Comparison of ENCODE assay signal across 8 cellular contexts in the genomic region with DNA sequence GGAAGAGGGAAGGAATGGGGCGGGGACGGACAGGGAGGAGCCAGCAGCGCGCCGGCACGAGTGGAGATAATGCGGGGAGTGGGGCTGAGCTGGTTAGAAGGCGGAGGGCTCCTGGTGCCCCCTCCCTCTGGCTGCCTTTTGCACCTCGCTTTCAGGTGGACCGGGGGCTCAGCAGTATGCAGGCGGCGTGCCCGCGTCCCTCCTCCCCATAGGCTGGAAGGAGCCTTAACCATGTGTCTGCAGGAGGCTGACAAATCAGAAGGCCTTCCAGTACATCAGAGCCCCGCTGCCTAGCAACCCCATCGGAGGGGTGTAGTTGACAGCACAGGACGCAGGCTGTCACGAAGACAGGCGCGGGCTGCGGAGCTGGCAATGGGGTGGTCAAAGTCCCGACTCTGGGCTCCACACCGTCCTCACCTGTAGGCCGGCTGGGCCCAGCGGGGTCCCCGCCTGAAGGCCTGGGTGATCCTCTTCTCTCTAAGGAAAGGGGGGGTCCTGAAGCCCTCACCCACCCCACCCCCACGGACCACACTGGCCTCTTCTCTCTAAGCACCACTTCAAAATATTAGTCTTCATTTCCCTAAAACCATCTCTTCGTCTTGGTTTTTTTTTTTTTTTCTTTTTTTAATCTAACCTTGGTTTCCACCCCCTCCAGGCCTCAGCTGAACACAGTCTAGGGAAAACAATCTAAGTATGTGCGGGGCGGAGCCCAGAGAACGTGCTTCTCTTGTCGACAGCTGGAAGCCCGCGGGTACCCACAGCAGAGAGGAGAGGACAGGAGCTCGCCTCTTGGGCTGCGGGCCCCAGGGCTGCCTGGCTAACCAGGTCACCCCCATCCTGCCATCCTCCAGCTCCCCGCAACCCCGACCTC. TPM values are rescaled to one million over a fixed set of nuclear protein-coding genes. Genes with fewer than 3 reads are reported as not detected.
DNase-seq lines count a peak whose midpoint lies in the region; ATAC-seq and TF ChIP-seq lines count a peak whose summit lies in the region.

No MANE protein-coding gene starts in this region.

- ATAC-seq in GM18873 (IDR thresholded peaks at IDR 0.05; ENCODE audit: low FRiP score, unreplicated experiment) = peak; percentile 64
- ATAC-seq in HG03095 (IDR thresholded peaks at IDR 0.05; ENCODE audit: unreplicated experiment) = peak; percentile 46
- ATAC-seq in lung (ENCODE audit: insufficient read depth, low FRiP score) = peak; percentile 62

- H3K9me3 Mint-ChIP-seq in activated CD4-positive, alpha-beta memory T cell treated with anti-CD3 and anti-CD28 coated beads for 36 hours = no peaks in the 10 kb centered on the region

- intact Hi-C loops in activated CD4-positive, alpha-beta memory T cell treated with anti-CD3 and anti-CD28 coated beads for 36 hours (cut with micrococcal nuclease) = loop anchor here (1.0 to 5.0 kb wide), 3 partner anchors 34 to 137 kb away; a partner anchor contains a TSS

- peaks cover 22% of the 10 kb centered on the region for H3K36me3 Mint-ChIP-seq in activated CD4-positive, alpha-beta memory T cell treated with anti-CD3 and anti-CD28 coated beads for 36 hours

- H3K4me3 Mint-ChIP-seq in activated CD4-positive, alpha-beta memory T cell treated with anti-CD3 and anti-CD28 coated beads for 36 hours = peak overlapping the region; percentile 70

- peaks cover 50% of the 10 kb centered on the region for H3K4me1 Mint-ChIP-seq in activated CD4-positive, alpha-beta memory T cell treated with anti-CD3 and anti-CD28 coated beads for 36 hours (ENCODE audit: low read depth)

- CTCF ChIA-PET in activated CD4-positive, alpha-beta memory T cell treated with anti-CD3 and anti-CD28 coated beads for 36 hours (lab: Charles Lee) = interaction anchor here (0.6 to 1.6 kb wide), 5 partner anchors 33 to 258 kb away, joined by 3 to 10 read pairs (median 3); a partner anchor contains a TSS

- H3K27ac Mint-ChIP-seq in activated CD4-positive, alpha-beta memory T cell treated with anti-CD3 and anti-CD28 coated beads for 36 hours = peak overlapping the region; percentile 60

- WGBS in lung, 2 donors = 8 to 26% methylated on average over 36 to 38 of the region's 38 CpGs

- no peak for TF ChIP-seq CTCF in AG09309 (IDR thresholded peaks at IDR 0.05; ENCODE audit: control insufficient read depth, insufficient read depth, low read depth, low read length, missing control alignments)
- no peak for TF ChIP-seq CTCF in lung (IDR thresholded peaks at IDR 0.05; ENCODE audit: control extremely low read depth, extremely low read depth)

- peak overlapping the region; percentile 50 for H3K4me3 ChIP-seq in AG09309 (ENCODE audit: control insufficient read depth, low read depth, low read length)
- H3K4me3 ChIP-seq in lung = peak overlapping the region; percentile 70

- H3K27me3 Mint-ChIP-seq in activated CD4-positive, alpha-beta memory T cell treated with anti-CD3 and anti-CD28 coated beads for 36 hours = no peaks in the 10 kb centered on the region

- POLR2A ChIA-PET in activated CD4-positive, alpha-beta memory T cell treated with anti-CD3 and anti-CD28 coated beads for 36 hours (lab: Charles Lee) = interaction anchor here (0.5 to 5.0 kb wide), 10 partner anchors 43 to 267 kb away, joined by 3 to 27 read pairs (median 4); a partner anchor contains a TSS

- DNase-seq in AG09309 (ENCODE audit: low read depth) = peak; percentile 46
- peak; percentile 83 for DNase-seq in NCI-H510A treated with DMSO at 0.1 percent for 48 hours (lab: John Stamatoyannopoulos, UW)
- DNase-seq in activated CD4-positive, alpha-beta memory T cell treated with anti-CD3 and anti-CD28 coated beads for 36 hours = peak; percentile 66
- DNase-seq in effector CD4-positive, alpha-beta T cell = peak; percentile 62
- DNase-seq in lung (ENCODE audit: low spot score) = peak; percentile 80
- DNase-seq in stimulated activated CD8-positive, alpha-beta memory T cell treated with anti-CD3 and anti-CD28 coated beads, Interleukin-15, amount 100 ng/mL, for 24 hours (ENCODE audit: low read depth) = peak; percentile 23

- no peaks in the 10 kb centered on the region for H3K27me3 ChIP-seq in lung (ENCODE audit: control insufficient read depth, insufficient read depth)

- H3K4me1 ChIP-seq in lung (ENCODE audit: control insufficient read depth in 2 of 2, insufficient read depth in 2 of 2, low read length in 2 of 2) = peaks cover 3 to 22% of the 10 kb centered on the region in 2 donors

- peak overlapping the region; percentile 96 for H3K27ac ChIP-seq in lung (ENCODE audit: low read depth in 1 of 2, low read length in 1 of 2)

- no peaks in the 10 kb centered on the region for H3K9me3 ChIP-seq in lung (ENCODE audit: control insufficient read depth in 2 of 2, insufficient read depth in 1 of 2, low read length in 1 of 2)

- peaks cover 0 to 5% of the 10 kb centered on the region in 2 donors for H3K36me3 ChIP-seq in lung (ENCODE audit: control insufficient read depth in 2 of 2, insufficient read depth in 2 of 2, low read length in 2 of 2)

RNA-seq across cellular contexts. Expression of a gene that starts 44.5 kb away (rescaled TPM):
- total RNA-seq in activated CD4-positive, alpha-beta memory T cell treated with anti-CD3 and anti-CD28 coated beads for 36 hours = 10 to 100 TPM; 41.9 to 44.8 TPM
- 10 to 100 TPM; 30.6 to 44.5 TPM for total RNA-seq in lung
- 10 to 100 TPM; 13.8 to 18.6 TPM for polyA plus RNA-seq in lung

Comparison
In these comparisons a context has a peak if more than half of its experiments do, and no peak if none do; other contexts are left out.
1. Peak in every context shown above with its lines: DNase-seq, ATAC-seq, H3K4me3 ChIP-seq and H3K27ac ChIP-seq.
2. DNase-seq: peak in every context shown above with its lines; median percentile 83 in NCI-H510A treated with DMSO at 0.1 percent for 48 hours; 80 in lung; 66 in activated CD4-positive, alpha-beta memory T cell treated with anti-CD3 and anti-CD28 coated beads for 36 hours; 62 in effector CD4-positive, alpha-beta T cell; 46 in AG09309; 23 in stimulated activated CD8-positive, alpha-beta memory T cell treated with anti-CD3 and anti-CD28 coated beads, Interleukin-15, amount 100 ng/mL, for 24 hours.